1 cellular context compared by ENCODE assay signal in the genomic region with DNA sequence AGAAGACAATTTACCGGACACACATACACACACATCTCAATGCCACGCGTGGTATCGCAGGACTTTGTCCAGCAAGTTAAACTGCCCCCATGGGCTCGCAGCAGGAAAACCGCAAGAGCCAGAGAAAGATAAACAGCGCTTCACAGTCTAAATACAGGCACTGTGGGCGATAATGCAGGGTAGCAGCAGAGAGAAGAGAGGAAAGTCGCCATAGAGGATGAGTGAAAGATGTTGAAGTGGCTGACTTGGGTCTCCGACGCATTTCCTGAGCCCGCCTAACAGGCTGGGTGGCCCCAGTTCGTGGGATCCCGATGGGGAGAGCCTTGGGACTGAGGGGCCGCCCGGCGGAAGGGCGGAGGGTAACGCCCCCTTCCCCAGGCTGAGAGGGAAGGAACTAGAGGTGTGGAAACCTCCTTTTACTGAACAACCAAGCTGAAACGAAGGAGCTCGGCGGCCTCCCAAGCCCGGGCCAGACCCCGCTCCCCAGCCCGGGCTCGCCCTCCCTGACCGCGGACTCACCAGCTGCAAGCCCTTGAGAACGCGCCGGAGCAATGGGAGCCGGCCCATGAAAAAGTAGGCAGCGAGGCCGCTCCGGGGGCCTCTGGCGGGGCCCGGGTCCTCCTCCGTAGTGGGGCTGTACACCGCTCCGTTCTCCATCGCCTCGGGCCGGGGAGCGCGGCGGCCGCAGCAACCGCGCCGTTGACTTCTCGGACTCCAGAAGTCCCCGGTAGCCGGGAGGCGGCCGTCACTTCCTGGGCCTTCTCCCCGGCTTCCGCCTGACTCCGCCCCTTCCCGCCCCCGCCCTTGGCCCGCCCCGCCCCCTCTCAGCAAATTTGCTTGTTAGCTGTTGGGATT.
TF ChIP-seq lines count a peak whose summit lies in the region.

A gene with protein sequence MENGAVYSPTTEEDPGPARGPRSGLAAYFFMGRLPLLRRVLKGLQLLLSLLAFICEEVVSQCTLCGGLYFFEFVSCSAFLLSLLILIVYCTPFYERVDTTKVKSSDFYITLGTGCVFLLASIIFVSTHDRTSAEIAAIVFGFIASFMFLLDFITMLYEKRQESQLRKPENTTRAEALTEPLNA (minus strand): TSS at position 764 of the 855 bp plus-strand sequence. CDS start 107 bp downstream, at position 657.

TF ChIP-seq in K562, 482 proteins besides CTCF, POLR2A, EP300 and RAD21 (continued from another document and continues in another):
- TF ChIP-seq, protein P1, sequence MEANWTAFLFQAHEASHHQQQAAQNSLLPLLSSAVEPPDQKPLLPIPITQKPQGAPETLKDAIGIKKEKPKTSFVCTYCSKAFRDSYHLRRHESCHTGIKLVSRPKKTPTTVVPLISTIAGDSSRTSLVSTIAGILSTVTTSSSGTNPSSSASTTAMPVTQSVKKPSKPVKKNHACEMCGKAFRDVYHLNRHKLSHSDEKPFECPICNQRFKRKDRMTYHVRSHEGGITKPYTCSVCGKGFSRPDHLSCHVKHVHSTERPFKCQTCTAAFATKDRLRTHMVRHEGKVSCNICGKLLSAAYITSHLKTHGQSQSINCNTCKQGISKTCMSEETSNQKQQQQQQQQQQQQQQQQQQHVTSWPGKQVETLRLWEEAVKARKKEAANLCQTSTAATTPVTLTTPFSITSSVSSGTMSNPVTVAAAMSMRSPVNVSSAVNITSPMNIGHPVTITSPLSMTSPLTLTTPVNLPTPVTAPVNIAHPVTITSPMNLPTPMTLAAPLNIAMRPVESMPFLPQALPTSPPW (CRISPR knock-in tag; IDR thresholded peaks at IDR 0.05), result peak; percentile 62
- TF ChIP-seq SRSF7 (optimal IDR thresholded peaks at IDR 0.05; ENCODE audit: low read depth, low read length) (no peak), JUNB (CRISPR knock-in tag; conservative IDR thresholded peaks at IDR 0.05) (no peak), NFXL1 (CRISPR knock-in tag; IDR thresholded peaks at IDR 0.05) (no peak), MEIS2 (IDR thresholded peaks at IDR 0.05; ENCODE audit: partially characterized antibody) (peak; percentile 7), ZNF165 (CRISPR knock-in tag; IDR thresholded peaks at IDR 0.05; ENCODE audit: borderline replicate concordance) (no peak), BRF1 (IDR thresholded peaks at IDR 0.05; ENCODE audit: borderline replicate concordance, extremely low read depth, insufficient read length) (no peak), ZNF197 (CRISPR knock-in tag; IDR thresholded peaks at IDR 0.05; ENCODE audit: low read depth) (no peak), SAFB2 (IDR thresholded peaks at IDR 0.05; ENCODE audit: borderline replicate concordance, low read depth, low read length, severe bottlenecking) (no peak), GATAD2A (IDR thresholded peaks at IDR 0.05) (peak; percentile 81), TCFL5 (CRISPR knock-in tag; conservative IDR thresholded peaks at IDR 0.05) (no peak), SMC3 (conservative IDR thresholded peaks at IDR 0.05; ENCODE audit: insufficient read depth, low read depth, low read length) (no peak), CBX1 (IDR thresholded peaks at IDR 0.05; ENCODE audit: low read depth) (no peak), ZFPM2 (CRISPR knock-in tag; IDR thresholded peaks at IDR 0.05) (no peak), PHF8 (IDR thresholded peaks at IDR 0.05; ENCODE audit: borderline replicate concordance, low read length) (peak; percentile 88), MIER1 (IDR thresholded peaks at IDR 0.05; ENCODE audit: low read depth) (no peak), CC2D1A (IDR thresholded peaks at IDR 0.05) (0 out of 2 replicates have a peak, but pooled peaks have one; percentile 27), SP2 (IDR thresholded peaks at IDR 0.05; ENCODE audit: extremely low read depth, low read depth, low read length, poor library complexity, severe bottlenecking) (no peak), RBM25 (IDR thresholded peaks at IDR 0.05; ENCODE audit: low read depth, low read length, severe bottlenecking) (no peak), CBX2 (IDR thresholded peaks at IDR 0.05; ENCODE audit: insufficient read depth, low read length, poor library complexity, severe bottlenecking) (no peak), MTA2 (IDR thresholded peaks at IDR 0.05; ENCODE audit: low read depth) (0 out of 2 replicates have a peak, but pooled peaks have one; percentile 45), GTF2A2 (tag; IDR thresholded peaks at IDR 0.05) (no peak), FOSL1 (tag; conservative IDR thresholded peaks at IDR 0.05) (peak; percentile 31; the same call in 1 of the 2 replicates), NR1H2 (CRISPR knock-in tag; IDR thresholded peaks at IDR 0.05) (no peak), KDM1A (IDR thresholded peaks at IDR 0.05) (peak; percentile 55 to 68; a peak in 3 of 4 replicates), CREBBP (IDR thresholded peaks at IDR 0.05; ENCODE audit: low read depth, low read length) (no peak), DNMT1 (IDR thresholded peaks at IDR 0.05) (no peak), HNRNPH1 (optimal IDR thresholded peaks at IDR 0.05; ENCODE audit: low read depth, low read length) (no peak), NBN (IDR thresholded peaks at IDR 0.05; ENCODE audit: low read depth) (peak; percentile 88), PHF20 (IDR thresholded peaks at IDR 0.05; ENCODE audit: partially characterized antibody) (peak; percentile 68), ZFP36 (IDR thresholded peaks at IDR 0.05; ENCODE audit: low read depth, low read length, partially characterized antibody) (no peak), GTF2E2 (tag; IDR thresholded peaks at IDR 0.05) (no peak), NUFIP1 (IDR thresholded peaks at IDR 0.05; ENCODE audit: partially characterized antibody) (no peak), MCM7 (IDR thresholded peaks at IDR 0.05) (no peak), TAF1 (IDR thresholded peaks at IDR 0.05; ENCODE audit: control insufficient read depth, extremely low read depth, insufficient read depth, low read length, severe bottlenecking) (peak; percentile 61), KLF13 (tag; IDR thresholded peaks at IDR 0.05; ENCODE audit: borderline replicate concordance, low read depth) (peak; percentile 91)
- TF ChIP-seq, protein P2, sequence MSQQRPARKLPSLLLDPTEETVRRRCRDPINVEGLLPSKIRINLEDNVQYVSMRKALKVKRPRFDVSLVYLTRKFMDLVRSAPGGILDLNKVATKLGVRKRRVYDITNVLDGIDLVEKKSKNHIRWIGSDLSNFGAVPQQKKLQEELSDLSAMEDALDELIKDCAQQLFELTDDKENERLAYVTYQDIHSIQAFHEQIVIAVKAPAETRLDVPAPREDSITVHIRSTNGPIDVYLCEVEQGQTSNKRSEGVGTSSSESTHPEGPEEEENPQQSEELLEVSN (IDR thresholded peaks at IDR 0.05; ENCODE audit: borderline replicate concordance in 1 of 2, extremely low read depth in 1 of 2, insufficient read depth in 1 of 2, insufficient read length in 1 of 2, low read depth in 1 of 2, low read length in 1 of 2, poor library complexity in 1 of 2, severe bottlenecking in 1 of 2), result peak in 1 of 2 experiments; percentile 36
- TF ChIP-seq, protein P3, sequence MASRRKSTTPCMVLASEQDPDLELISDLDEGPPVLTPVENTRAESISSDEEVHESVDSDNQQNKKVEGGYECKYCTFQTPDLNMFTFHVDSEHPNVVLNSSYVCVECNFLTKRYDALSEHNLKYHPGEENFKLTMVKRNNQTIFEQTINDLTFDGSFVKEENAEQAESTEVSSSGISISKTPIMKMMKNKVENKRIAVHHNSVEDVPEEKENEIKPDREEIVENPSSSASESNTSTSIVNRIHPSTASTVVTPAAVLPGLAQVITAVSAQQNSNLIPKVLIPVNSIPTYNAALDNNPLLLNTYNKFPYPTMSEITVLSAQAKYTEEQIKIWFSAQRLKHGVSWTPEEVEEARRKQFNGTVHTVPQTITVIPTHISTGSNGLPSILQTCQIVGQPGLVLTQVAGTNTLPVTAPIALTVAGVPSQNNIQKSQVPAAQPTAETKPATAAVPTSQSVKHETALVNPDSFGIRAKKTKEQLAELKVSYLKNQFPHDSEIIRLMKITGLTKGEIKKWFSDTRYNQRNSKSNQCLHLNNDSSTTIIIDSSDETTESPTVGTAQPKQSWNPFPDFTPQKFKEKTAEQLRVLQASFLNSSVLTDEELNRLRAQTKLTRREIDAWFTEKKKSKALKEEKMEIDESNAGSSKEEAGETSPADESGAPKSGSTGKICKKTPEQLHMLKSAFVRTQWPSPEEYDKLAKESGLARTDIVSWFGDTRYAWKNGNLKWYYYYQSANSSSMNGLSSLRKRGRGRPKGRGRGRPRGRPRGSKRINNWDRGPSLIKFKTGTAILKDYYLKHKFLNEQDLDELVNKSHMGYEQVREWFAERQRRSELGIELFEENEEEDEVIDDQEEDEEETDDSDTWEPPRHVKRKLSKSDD (conservative IDR thresholded peaks at IDR 0.05; ENCODE audit: low read length), result no peak
- TF ChIP-seq, protein P4, sequence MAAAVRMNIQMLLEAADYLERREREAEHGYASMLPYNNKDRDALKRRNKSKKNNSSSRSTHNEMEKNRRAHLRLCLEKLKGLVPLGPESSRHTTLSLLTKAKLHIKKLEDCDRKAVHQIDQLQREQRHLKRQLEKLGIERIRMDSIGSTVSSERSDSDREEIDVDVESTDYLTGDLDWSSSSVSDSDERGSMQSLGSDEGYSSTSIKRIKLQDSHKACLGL (CRISPR knock-in tag; IDR thresholded peaks at IDR 0.05; ENCODE audit: borderline replicate concordance, poor library complexity, severe bottlenecking), result no peak
- TF ChIP-seq, protein P5, sequence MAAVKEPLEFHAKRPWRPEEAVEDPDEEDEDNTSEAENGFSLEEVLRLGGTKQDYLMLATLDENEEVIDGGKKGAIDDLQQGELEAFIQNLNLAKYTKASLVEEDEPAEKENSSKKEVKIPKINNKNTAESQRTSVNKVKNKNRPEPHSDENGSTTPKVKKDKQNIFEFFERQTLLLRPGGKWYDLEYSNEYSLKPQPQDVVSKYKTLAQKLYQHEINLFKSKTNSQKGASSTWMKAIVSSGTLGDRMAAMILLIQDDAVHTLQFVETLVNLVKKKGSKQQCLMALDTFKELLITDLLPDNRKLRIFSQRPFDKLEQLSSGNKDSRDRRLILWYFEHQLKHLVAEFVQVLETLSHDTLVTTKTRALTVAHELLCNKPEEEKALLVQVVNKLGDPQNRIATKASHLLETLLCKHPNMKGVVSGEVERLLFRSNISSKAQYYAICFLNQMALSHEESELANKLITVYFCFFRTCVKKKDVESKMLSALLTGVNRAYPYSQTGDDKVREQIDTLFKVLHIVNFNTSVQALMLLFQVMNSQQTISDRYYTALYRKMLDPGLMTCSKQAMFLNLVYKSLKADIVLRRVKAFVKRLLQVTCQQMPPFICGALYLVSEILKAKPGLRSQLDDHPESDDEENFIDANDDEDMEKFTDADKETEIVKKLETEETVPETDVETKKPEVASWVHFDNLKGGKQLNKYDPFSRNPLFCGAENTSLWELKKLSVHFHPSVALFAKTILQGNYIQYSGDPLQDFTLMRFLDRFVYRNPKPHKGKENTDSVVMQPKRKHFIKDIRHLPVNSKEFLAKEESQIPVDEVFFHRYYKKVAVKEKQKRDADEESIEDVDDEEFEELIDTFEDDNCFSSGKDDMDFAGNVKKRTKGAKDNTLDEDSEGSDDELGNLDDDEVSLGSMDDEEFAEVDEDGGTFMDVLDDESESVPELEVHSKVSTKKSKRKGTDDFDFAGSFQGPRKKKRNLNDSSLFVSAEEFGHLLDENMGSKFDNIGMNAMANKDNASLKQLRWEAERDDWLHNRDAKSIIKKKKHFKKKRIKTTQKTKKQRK (IDR thresholded peaks at IDR 0.05; ENCODE audit: borderline replicate concordance, low read depth, low read length), result no peak
- TF ChIP-seq, protein P6, sequence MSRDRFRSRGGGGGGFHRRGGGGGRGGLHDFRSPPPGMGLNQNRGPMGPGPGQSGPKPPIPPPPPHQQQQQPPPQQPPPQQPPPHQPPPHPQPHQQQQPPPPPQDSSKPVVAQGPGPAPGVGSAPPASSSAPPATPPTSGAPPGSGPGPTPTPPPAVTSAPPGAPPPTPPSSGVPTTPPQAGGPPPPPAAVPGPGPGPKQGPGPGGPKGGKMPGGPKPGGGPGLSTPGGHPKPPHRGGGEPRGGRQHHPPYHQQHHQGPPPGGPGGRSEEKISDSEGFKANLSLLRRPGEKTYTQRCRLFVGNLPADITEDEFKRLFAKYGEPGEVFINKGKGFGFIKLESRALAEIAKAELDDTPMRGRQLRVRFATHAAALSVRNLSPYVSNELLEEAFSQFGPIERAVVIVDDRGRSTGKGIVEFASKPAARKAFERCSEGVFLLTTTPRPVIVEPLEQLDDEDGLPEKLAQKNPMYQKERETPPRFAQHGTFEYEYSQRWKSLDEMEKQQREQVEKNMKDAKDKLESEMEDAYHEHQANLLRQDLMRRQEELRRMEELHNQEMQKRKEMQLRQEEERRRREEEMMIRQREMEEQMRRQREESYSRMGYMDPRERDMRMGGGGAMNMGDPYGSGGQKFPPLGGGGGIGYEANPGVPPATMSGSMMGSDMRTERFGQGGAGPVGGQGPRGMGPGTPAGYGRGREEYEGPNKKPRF (IDR thresholded peaks at IDR 0.05; ENCODE audit: low read depth, low read length), result no peak
- TF ChIP-seq, protein P7, sequence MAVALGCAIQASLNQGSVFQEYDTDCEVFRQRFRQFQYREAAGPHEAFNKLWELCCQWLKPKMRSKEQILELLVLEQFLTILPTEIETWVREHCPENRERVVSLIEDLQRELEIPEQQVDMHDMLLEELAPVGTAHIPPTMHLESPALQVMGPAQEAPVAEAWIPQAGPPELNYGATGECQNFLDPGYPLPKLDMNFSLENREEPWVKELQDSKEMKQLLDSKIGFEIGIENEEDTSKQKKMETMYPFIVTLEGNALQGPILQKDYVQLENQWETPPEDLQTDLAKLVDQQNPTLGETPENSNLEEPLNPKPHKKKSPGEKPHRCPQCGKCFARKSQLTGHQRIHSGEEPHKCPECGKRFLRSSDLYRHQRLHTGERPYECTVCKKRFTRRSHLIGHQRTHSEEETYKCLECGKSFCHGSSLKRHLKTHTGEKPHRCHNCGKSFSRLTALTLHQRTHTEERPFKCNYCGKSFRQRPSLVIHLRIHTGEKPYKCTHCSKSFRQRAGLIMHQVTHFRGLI (CRISPR knock-in tag; IDR thresholded peaks at IDR 0.05), result no peak
- TF ChIP-seq, protein P8, sequence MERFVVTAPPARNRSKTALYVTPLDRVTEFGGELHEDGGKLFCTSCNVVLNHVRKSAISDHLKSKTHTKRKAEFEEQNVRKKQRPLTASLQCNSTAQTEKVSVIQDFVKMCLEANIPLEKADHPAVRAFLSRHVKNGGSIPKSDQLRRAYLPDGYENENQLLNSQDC (CRISPR knock-in tag; IDR thresholded peaks at IDR 0.05), result no peak
- TF ChIP-seq, protein P9, sequence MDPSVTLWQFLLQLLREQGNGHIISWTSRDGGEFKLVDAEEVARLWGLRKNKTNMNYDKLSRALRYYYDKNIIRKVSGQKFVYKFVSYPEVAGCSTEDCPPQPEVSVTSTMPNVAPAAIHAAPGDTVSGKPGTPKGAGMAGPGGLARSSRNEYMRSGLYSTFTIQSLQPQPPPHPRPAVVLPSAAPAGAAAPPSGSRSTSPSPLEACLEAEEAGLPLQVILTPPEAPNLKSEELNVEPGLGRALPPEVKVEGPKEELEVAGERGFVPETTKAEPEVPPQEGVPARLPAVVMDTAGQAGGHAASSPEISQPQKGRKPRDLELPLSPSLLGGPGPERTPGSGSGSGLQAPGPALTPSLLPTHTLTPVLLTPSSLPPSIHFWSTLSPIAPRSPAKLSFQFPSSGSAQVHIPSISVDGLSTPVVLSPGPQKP (CRISPR knock-in tag; IDR thresholded peaks at IDR 0.05), result no peak
